Comparison of ENCODE assay signal across 1 cellular context in genomic region chr1:28139033-28139712, GRCh38.
TF ChIP-seq lines count a peak whose summit lies in the region.

No MANE protein-coding gene starts in this region.

TF ChIP-seq in endothelial cell of umbilical vein, 7 proteins besides CTCF, POLR2A, EP300 and RAD21:
- TF ChIP-seq FOS (IDR thresholded peaks at IDR 0.05; ENCODE audit: borderline replicate concordance, insufficient read depth, low read length) = no peak
- no peak for TF ChIP-seq MAX (IDR thresholded peaks at IDR 0.05; ENCODE audit: insufficient read depth, insufficient read length)
- no peak for TF ChIP-seq JUN (IDR thresholded peaks at IDR 0.05; ENCODE audit: borderline replicate concordance, insufficient read depth, insufficient read length, low read depth)
- TF ChIP-seq POLR2AphosphoS5 (IDR thresholded peaks at IDR 0.05; ENCODE audit: insufficient read depth, low read depth, low read length) = no peak
- no peak for TF ChIP-seq GATA2 (IDR thresholded peaks at IDR 0.05; ENCODE audit: insufficient read depth, insufficient read length, low read depth, low read length)
- no peak for TF ChIP-seq MYC (IDR thresholded peaks at IDR 0.05; ENCODE audit: low read depth, low read length)
- TF ChIP-seq EZH2 (IDR thresholded peaks at IDR 0.05; ENCODE audit: borderline replicate concordance, low read depth, low read length, severe bottlenecking) = no peak
